ENCODE assay signal across 1 cellular context in genomic region chrX:4708970-4709760, GRCh38.
TF ChIP-seq lines count a peak whose summit lies in the region.

No MANE protein-coding gene starts in this region.

TF ChIP-seq in GM12878, 131 proteins besides CTCF, POLR2A, EP300 and RAD21 (continued from another document):
- TF ChIP-seq, protein P1, sequence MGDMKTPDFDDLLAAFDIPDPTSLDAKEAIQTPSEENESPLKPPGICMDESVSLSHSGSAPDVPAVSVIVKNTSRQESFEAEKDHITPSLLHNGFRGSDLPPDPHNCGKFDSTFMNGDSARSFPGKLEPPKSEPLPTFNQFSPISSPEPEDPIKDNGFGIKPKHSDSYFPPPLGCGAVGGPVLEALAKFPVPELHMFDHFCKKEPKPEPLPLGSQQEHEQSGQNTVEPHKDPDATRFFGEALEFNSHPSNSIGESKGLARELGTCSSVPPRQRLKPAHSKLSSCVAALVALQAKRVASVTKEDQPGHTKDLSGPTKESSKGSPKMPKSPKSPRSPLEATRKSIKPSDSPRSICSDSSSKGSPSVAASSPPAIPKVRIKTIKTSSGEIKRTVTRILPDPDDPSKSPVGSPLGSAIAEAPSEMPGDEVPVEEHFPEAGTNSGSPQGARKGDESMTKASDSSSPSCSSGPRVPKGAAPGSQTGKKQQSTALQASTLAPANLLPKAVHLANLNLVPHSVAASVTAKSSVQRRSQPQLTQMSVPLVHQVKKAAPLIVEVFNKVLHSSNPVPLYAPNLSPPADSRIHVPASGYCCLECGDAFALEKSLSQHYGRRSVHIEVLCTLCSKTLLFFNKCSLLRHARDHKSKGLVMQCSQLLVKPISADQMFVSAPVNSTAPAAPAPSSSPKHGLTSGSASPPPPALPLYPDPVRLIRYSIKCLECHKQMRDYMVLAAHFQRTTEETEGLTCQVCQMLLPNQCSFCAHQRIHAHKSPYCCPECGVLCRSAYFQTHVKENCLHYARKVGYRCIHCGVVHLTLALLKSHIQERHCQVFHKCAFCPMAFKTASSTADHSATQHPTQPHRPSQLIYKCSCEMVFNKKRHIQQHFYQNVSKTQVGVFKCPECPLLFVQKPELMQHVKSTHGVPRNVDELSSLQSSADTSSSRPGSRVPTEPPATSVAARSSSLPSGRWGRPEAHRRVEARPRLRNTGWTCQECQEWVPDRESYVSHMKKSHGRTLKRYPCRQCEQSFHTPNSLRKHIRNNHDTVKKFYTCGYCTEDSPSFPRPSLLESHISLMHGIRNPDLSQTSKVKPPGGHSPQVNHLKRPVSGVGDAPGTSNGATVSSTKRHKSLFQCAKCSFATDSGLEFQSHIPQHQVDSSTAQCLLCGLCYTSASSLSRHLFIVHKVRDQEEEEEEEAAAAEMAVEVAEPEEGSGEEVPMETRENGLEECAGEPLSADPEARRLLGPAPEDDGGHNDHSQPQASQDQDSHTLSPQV (IDR thresholded peaks at IDR 0.05): no peak; the same call in 1 of the 2 replicates
- TF ChIP-seq SREBF2 (IDR thresholded peaks at IDR 0.05; ENCODE audit: low read length) (no peak), ZBTB4 (CRISPR knock-in tag; IDR thresholded peaks at IDR 0.05) (no peak), GATAD2B (conservative IDR thresholded peaks at IDR 0.05; ENCODE audit: low read depth) (no peak), ZNF622 (IDR thresholded peaks at IDR 0.05) (no peak), MXI1 (IDR thresholded peaks at IDR 0.05; ENCODE audit: low read depth, low read length) (no peak), IRF3 (IDR thresholded peaks at IDR 0.05) (no peak), IKZF2 (IDR thresholded peaks at IDR 0.05) (no peak), SIN3A (IDR thresholded peaks at IDR 0.05; ENCODE audit: low read depth, low read length) (no peak)
- TF ChIP-seq, protein P2, sequence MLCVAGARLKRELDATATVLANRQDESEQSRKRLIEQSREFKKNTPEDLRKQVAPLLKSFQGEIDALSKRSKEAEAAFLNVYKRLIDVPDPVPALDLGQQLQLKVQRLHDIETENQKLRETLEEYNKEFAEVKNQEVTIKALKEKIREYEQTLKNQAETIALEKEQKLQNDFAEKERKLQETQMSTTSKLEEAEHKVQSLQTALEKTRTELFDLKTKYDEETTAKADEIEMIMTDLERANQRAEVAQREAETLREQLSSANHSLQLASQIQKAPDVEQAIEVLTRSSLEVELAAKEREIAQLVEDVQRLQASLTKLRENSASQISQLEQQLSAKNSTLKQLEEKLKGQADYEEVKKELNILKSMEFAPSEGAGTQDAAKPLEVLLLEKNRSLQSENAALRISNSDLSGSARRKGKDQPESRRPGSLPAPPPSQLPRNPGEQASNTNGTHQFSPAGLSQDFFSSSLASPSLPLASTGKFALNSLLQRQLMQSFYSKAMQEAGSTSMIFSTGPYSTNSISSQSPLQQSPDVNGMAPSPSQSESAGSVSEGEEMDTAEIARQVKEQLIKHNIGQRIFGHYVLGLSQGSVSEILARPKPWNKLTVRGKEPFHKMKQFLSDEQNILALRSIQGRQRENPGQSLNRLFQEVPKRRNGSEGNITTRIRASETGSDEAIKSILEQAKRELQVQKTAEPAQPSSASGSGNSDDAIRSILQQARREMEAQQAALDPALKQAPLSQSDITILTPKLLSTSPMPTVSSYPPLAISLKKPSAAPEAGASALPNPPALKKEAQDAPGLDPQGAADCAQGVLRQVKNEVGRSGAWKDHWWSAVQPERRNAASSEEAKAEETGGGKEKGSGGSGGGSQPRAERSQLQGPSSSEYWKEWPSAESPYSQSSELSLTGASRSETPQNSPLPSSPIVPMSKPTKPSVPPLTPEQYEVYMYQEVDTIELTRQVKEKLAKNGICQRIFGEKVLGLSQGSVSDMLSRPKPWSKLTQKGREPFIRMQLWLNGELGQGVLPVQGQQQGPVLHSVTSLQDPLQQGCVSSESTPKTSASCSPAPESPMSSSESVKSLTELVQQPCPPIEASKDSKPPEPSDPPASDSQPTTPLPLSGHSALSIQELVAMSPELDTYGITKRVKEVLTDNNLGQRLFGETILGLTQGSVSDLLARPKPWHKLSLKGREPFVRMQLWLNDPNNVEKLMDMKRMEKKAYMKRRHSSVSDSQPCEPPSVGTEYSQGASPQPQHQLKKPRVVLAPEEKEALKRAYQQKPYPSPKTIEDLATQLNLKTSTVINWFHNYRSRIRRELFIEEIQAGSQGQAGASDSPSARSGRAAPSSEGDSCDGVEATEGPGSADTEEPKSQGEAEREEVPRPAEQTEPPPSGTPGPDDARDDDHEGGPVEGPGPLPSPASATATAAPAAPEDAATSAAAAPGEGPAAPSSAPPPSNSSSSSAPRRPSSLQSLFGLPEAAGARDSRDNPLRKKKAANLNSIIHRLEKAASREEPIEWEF (IDR thresholded peaks at IDR 0.05; ENCODE audit: insufficient replicate concordance, low read depth, low read length): no peak
- TF ChIP-seq, protein P3, sequence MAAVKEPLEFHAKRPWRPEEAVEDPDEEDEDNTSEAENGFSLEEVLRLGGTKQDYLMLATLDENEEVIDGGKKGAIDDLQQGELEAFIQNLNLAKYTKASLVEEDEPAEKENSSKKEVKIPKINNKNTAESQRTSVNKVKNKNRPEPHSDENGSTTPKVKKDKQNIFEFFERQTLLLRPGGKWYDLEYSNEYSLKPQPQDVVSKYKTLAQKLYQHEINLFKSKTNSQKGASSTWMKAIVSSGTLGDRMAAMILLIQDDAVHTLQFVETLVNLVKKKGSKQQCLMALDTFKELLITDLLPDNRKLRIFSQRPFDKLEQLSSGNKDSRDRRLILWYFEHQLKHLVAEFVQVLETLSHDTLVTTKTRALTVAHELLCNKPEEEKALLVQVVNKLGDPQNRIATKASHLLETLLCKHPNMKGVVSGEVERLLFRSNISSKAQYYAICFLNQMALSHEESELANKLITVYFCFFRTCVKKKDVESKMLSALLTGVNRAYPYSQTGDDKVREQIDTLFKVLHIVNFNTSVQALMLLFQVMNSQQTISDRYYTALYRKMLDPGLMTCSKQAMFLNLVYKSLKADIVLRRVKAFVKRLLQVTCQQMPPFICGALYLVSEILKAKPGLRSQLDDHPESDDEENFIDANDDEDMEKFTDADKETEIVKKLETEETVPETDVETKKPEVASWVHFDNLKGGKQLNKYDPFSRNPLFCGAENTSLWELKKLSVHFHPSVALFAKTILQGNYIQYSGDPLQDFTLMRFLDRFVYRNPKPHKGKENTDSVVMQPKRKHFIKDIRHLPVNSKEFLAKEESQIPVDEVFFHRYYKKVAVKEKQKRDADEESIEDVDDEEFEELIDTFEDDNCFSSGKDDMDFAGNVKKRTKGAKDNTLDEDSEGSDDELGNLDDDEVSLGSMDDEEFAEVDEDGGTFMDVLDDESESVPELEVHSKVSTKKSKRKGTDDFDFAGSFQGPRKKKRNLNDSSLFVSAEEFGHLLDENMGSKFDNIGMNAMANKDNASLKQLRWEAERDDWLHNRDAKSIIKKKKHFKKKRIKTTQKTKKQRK (IDR thresholded peaks at IDR 0.05; ENCODE audit: low read depth, low read length): no peak
- TF ChIP-seq, protein P4, sequence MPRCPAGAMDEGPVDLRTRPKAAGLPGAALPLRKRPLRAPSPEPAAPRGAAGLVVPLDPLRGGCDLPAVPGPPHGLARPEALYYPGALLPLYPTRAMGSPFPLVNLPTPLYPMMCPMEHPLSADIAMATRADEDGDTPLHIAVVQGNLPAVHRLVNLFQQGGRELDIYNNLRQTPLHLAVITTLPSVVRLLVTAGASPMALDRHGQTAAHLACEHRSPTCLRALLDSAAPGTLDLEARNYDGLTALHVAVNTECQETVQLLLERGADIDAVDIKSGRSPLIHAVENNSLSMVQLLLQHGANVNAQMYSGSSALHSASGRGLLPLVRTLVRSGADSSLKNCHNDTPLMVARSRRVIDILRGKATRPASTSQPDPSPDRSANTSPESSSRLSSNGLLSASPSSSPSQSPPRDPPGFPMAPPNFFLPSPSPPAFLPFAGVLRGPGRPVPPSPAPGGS (IDR thresholded peaks at IDR 0.05; ENCODE audit: borderline replicate concordance, insufficient read depth, low read depth, low read length, poor library complexity, severe bottlenecking): no peak
